In the genomic region with DNA sequence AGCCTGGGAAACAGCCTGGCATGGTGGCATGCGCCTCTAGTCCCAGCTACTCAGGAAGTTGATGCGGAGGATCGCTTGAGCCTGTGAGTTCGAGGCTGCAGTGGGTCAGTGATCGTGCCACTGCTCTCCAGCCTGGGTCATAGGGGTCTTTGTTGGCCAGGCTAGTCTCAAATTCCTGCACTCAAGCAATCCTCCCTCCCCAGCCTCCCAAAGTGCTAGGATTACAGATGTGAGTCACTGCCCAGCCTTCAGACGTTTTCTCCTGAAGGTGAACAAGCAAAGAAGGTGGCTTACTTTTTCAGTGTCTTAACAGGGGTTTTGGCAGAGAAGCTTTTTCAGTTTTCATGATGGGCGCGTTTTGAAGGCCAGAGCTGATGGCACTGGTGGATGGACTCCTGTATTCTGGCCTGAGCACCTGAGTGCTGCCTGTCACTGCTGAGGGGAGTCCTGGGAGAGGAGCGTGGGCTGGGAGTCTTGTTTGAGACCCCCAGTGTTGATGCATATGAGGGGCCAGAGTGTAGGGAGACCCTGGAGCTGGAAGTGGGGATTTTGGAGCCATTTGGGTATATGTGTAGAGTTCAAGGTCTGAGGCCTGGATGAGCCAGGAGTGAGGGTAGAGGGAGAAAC, we compare ENCODE assay signal across 14 cellular contexts. TPM values are rescaled to one million over a fixed set of nuclear protein-coding genes. Genes with fewer than 3 reads are reported as not detected.
DNase-seq lines count a peak whose midpoint lies in the region; ATAC-seq and TF ChIP-seq lines count a peak whose summit lies in the region.
"Had no signal": no experiment of that assay in that cellular context is flagged by ENCODE, and none has a peak within 500 bp of the region (broad histone marks: within the 10 kb centered on the region; RNA-seq: fewer than 3 reads in every experiment).

No MANE protein-coding gene starts in this region.

- H3K4me1 ChIP-seq in Caco-2 (peaks cover 38% of the 10 kb centered on the region), Panc1 (ENCODE audit: control insufficient read depth, insufficient read depth, low read length) (peaks cover 6% of the 10 kb centered on the region; the same call in 1 of the 2 replicates), trophoblast cell (ENCODE audit: control insufficient read depth in 1 of 2, insufficient read depth in 2 of 2, low read length in 2 of 2) (peaks cover 0 to 7% of the 10 kb centered on the region in 2 experiments)

- WGBS in trophoblast cell (ENCODE audit: extremely low coverage, insufficient coverage, insufficient read length): no CpG with 5 or more reads among the region's 9 CpGs

- no peak for TF ChIP-seq CTCF in Caco-2 (IDR thresholded peaks at IDR 0.05; ENCODE audit: insufficient read depth in 1 of 2, low read depth in 1 of 2, low read length in 1 of 2, severe bottlenecking in 1 of 2, unreplicated experiment in 1 of 2)
- no peak for TF ChIP-seq CTCF in Panc1 (IDR thresholded peaks at IDR 0.05)

- H3K27ac ChIP-seq in Panc1 (ENCODE audit: low read length): no peak overlapping the region
- H3K27ac ChIP-seq in trophoblast cell (ENCODE audit: low read depth, low read length): no peak overlapping the region
- H3K27ac ChIP-seq: ovary, SJCRH30 had no signal

- peaks cover 28% of the 10 kb centered on the region for H3K4me1 Mint-ChIP-seq in Caco-2 (ENCODE audit: low read depth, unreplicated experiment)
- H3K4me1 Mint-ChIP-seq in effector memory CD8-positive, alpha-beta T cell (ENCODE audit: low read depth in 2 of 2): peaks cover 23 to 24% of the 10 kb centered on the region in 2 donors

- no peak overlapping the region for H3K4me3 Mint-ChIP-seq in Caco-2 (ENCODE audit: unreplicated experiment)
- no peak overlapping the region for H3K4me3 Mint-ChIP-seq in effector memory CD8-positive, alpha-beta T cell
- H3K4me3 Mint-ChIP-seq: CD4-positive, alpha-beta T cell; stimulated activated naive CD8-positive, alpha-beta T cell treated with anti-CD3 and anti-CD28 coated beads, Interleukin-15, Interleukin-2, amounts not matched to agents 100 ng/mL and 50 ng/mL, for 24 hours had no signal

- H4K8ac ChIP-seq in trophoblast cell (ENCODE audit: low read depth, low read length): no peak overlapping the region

- H3K27me3 Mint-ChIP-seq in Caco-2 (ENCODE audit: insufficient read depth, unreplicated experiment): no peaks in the 10 kb centered on the region
- H3K27me3 Mint-ChIP-seq in effector memory CD8-positive, alpha-beta T cell: no peaks in the 10 kb centered on the region
- H3K27me3 Mint-ChIP-seq: CD4-positive, alpha-beta T cell; stimulated activated naive CD8-positive, alpha-beta T cell treated with anti-CD3 and anti-CD28 coated beads, Interleukin-15, Interleukin-2, amounts not matched to agents 100 ng/mL and 50 ng/mL, for 24 hours had no signal

- no peak overlapping the region for H4K91ac ChIP-seq in trophoblast cell (ENCODE audit: low read depth, low read length)

- H3K9me3 ChIP-seq in Caco-2 (no peaks in the 10 kb centered on the region), Panc1 (ENCODE audit: control insufficient read depth, insufficient read depth, low read depth, low read length) (no peaks in the 10 kb centered on the region), trophoblast cell (ENCODE audit: insufficient read depth, low read depth, low read length) (peaks cover 3% of the 10 kb centered on the region)
- H3K9me3 ChIP-seq: MG63, ovary, SJCRH30 had no signal

- no peak overlapping the region for H2AFZ ChIP-seq in trophoblast cell (ENCODE audit: insufficient read depth, low read length, poor library complexity)

- H4K12ac ChIP-seq in trophoblast cell (ENCODE audit: low read depth, low read length): no peak overlapping the region

- H3K79me2 ChIP-seq in trophoblast cell (ENCODE audit: control insufficient read depth, insufficient read depth, low read length, poor library complexity): peaks cover 30% of the 10 kb centered on the region

- H3K14ac ChIP-seq in trophoblast cell (ENCODE audit: low read length): no peak overlapping the region

- peak overlapping the region; percentile 93 for H3K4ac ChIP-seq in trophoblast cell (ENCODE audit: low read depth, low read length)

- no peak overlapping the region for H3K4me3 ChIP-seq in Caco-2 (ENCODE audit: low read depth, low read length)
- no peak overlapping the region for H3K4me3 ChIP-seq in Panc1 (ENCODE audit: low read depth in 2 of 2, low read length in 2 of 2)
- no peak overlapping the region for H3K4me3 ChIP-seq in trophoblast cell (ENCODE audit: low read depth, low read length)
- H3K4me3 ChIP-seq: MG63, ovary, SJCRH30, smooth muscle cell had no signal

- H3K4me2 ChIP-seq in trophoblast cell (ENCODE audit: low read length): no peak overlapping the region
- H3K4me2 ChIP-seq: smooth muscle cell had no signal

- H3K36me3 ChIP-seq in Caco-2 (ENCODE audit: control insufficient read depth, insufficient read depth, low read length) (peaks cover 2% of the 10 kb centered on the region; the same call in 1 of the 2 replicates), Panc1 (ENCODE audit: control insufficient read depth, insufficient read depth, low read length) (no peaks in the 10 kb centered on the region), trophoblast cell (ENCODE audit: control insufficient read depth in 1 of 2, insufficient read depth in 2 of 2, low read length in 2 of 2) (peaks cover 11 to 16% of the 10 kb centered on the region in 2 experiments)
- H3K36me3 ChIP-seq: ovary had no signal

- 0 out of 2 replicates have a peak, but pooled peaks have one; percentile 19 for ATAC-seq in Panc1
- no peak for ATAC-seq in effector memory CD8-positive, alpha-beta T cell (replicated peaks)
- no peak for ATAC-seq in HG03439 (IDR thresholded peaks at IDR 0.05; ENCODE audit: unreplicated experiment)
- ATAC-seq in HG03571 (IDR thresholded peaks at IDR 0.05; ENCODE audit: unreplicated experiment): no peak

- H3K9me3 Mint-ChIP-seq in Caco-2 (ENCODE audit: unreplicated experiment): no peaks in the 10 kb centered on the region
- no peaks in the 10 kb centered on the region for H3K9me3 Mint-ChIP-seq in effector memory CD8-positive, alpha-beta T cell
- H3K9me3 Mint-ChIP-seq: CD4-positive, alpha-beta T cell; stimulated activated naive CD8-positive, alpha-beta T cell treated with anti-CD3 and anti-CD28 coated beads, Interleukin-15, Interleukin-2, amounts not matched to agents 100 ng/mL and 50 ng/mL, for 24 hours had no signal

- H3K27me3 ChIP-seq in Caco-2 (replicated peaks; ENCODE audit: control insufficient read depth, insufficient read depth, low read length) (no peaks in the 10 kb centered on the region), Panc1 (ENCODE audit: control insufficient read depth, insufficient read depth, low read length) (no peaks in the 10 kb centered on the region), trophoblast cell (ENCODE audit: insufficient read depth, low read length) (no peaks in the 10 kb centered on the region)
- H3K27me3 ChIP-seq: MG63, ovary, SJCRH30 had no signal

- POLR2A ChIA-PET in Caco-2 (lab: Charles Lee) (no interaction called here), Panc1 (lab: Charles Lee) (no interaction called here)

- DNase-seq in Caco-2 (no peak), Panc1 (ENCODE audit: low read depth, low spot score) (no peak), trophoblast cell (no peak), retina (no peak)
- no peak for DNase-seq in effector memory CD8-positive, alpha-beta T cell
- DNase-seq: CD4-positive, alpha-beta T cell; MG63; NCI-H187; ovary; SJCRH30 had no signal

- H3K36me3 Mint-ChIP-seq in Caco-2 (ENCODE audit: insufficient read depth, unreplicated experiment): peaks cover 55% of the 10 kb centered on the region
- peaks cover 19% of the 10 kb centered on the region for H3K36me3 Mint-ChIP-seq in effector memory CD8-positive, alpha-beta T cell (ENCODE audit: insufficient read depth)

- intact Hi-C loops in Caco-2 (cut with micrococcal nuclease; ENCODE audit: unreplicated experiment): no loop called here
- intact Hi-C loops in Panc1 (cut with micrococcal nuclease; ENCODE audit: unreplicated experiment): no loop called here

- no peak overlapping the region for H3K23ac ChIP-seq in trophoblast cell (ENCODE audit: low read length)

- H3K79me1 ChIP-seq in trophoblast cell (ENCODE audit: low read length): no peaks in the 10 kb centered on the region

- no peak overlapping the region for H3K9ac ChIP-seq in trophoblast cell (ENCODE audit: low read length)

- CTCF ChIA-PET in Caco-2 (lab: Charles Lee): interaction anchor here (0.7 kb wide), 1 partner anchor 56 kb away, joined by 8 read pairs; no protein-coding TSS in a partner anchor
- CTCF ChIA-PET in Panc1 (lab: Charles Lee): interaction anchor here (0.8 kb wide), 1 partner anchor 29 kb away, joined by 4 read pairs; no protein-coding TSS in a partner anchor

- H3K27ac Mint-ChIP-seq in Caco-2 (ENCODE audit: unreplicated experiment): peak overlapping the region; percentile 43
- peak overlapping the region; percentile 76 to 90 for H3K27ac Mint-ChIP-seq in effector memory CD8-positive, alpha-beta T cell
- H3K27ac Mint-ChIP-seq: CD4-positive, alpha-beta T cell; stimulated activated naive CD8-positive, alpha-beta T cell treated with anti-CD3 and anti-CD28 coated beads, Interleukin-15, Interleukin-2, amounts not matched to agents 100 ng/mL and 50 ng/mL, for 24 hours had no signal

- H2AK5ac ChIP-seq in trophoblast cell (ENCODE audit: low read length): no peak overlapping the region

- in situ Hi-C loops in Panc1 (cut with HindIII; ENCODE audit: low pct_unique_long_range_greater_than_20kb, low sequenced_read_pairs): no loop called here

- BruUV-seq in Caco-2 (replicated peaks; lab: Mats Ljungman, UMichigan) (no TSS peak), Panc1 (replicated peaks; lab: Mats Ljungman, UMichigan) (no TSS peak)

- no peak overlapping the region for H2BK12ac ChIP-seq in trophoblast cell (ENCODE audit: low read length)

- no peak overlapping the region for H3K18ac ChIP-seq in trophoblast cell (ENCODE audit: low read length)

- no peak overlapping the region for H2BK5ac ChIP-seq in trophoblast cell (ENCODE audit: low read depth, low read length, poor library complexity)

- no peak overlapping the region for H2BK120ac ChIP-seq in trophoblast cell (ENCODE audit: insufficient read depth, low read length, poor library complexity)

RNA-seq across cellular contexts. Expression of gene FOXK2, which starts 41.4 kb away (rescaled TPM):
- total RNA-seq in Caco-2 (2022) (118 and 124 TPM in 2 replicates), Panc1 (2021; ENCODE audit: unreplicated experiment) (143 TPM)
- polyA plus RNA-seq in Panc1 (2012; ENCODE audit: insufficient read length): 103 TPM
- 68.4 and 69.0 TPM in 2 replicates for polyA plus RNA-seq in trophoblast cell (2013)
